Comparison of ENCODE assay signal across 17 cellular contexts in the genomic region with DNA sequence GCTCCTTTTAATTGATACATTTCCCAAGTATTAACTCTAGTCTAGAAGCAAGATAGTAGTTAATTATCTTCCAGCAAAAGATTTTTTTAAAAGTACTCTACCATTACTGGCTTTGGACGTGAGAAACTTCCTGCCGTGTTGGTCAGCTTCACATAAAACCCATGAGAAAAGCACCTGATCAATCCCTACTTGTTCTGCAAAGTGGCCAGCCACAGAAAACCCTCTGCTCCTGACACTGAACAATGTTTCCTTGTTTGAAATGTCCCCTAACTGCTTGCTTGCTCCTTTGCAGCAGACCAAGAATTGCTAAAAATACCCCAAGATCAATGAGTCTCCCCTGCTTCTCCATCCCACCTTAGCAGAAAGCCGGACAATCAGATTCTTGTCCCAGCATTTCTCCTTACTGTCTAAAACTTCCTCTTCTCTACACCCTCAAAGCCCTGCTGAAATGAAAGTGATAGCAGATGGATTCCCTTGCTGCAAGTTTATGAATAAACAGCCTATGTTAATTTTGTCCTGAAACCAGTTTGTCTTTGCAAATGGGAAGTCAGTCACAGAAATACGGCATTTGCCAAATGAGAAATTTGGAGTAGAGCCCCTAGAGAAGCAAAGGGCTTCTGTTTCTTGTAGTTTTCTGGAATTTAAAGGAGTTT.
DNase-seq lines count a peak whose midpoint lies in the region; ATAC-seq and TF ChIP-seq lines count a peak whose summit lies in the region.
"Had no signal": no experiment of that assay in that cellular context is flagged by ENCODE, and none has a peak within 500 bp of the region (broad histone marks: within the 10 kb centered on the region; RNA-seq: fewer than 3 reads in every experiment).

No MANE protein-coding gene starts in this region.

- no peak overlapping the region for H3K27ac ChIP-seq in Karpas-422 (ENCODE audit: low read length)
- H3K27ac ChIP-seq: heart right ventricle, SK-N-MC, vagina had no signal

- TF ChIP-seq CTCF in CD14-positive monocyte (IDR thresholded peaks at IDR 0.05) (no peak), mesothelial cell of epicardium (IDR thresholded peaks at IDR 0.05; ENCODE audit: unreplicated experiment) (no peak)

- H3K9me3 ChIP-seq in Karpas-422 (ENCODE audit: low read length), result no peaks in the 10 kb centered on the region

- no peak overlapping the region for H3K4me2 ChIP-seq in Karpas-422 (ENCODE audit: low read depth, low read length, poor library complexity, severe bottlenecking)

- CTCF ChIA-PET in activated CD8-positive, alpha-beta memory T cell treated with anti-CD3 and anti-CD28 coated beads, Interleukin-2, amount 10 ng/mL, durations not matched to agents 7 days and 5 days (lab: Charles Lee), result no interaction called here

- H3K4me3 Mint-ChIP-seq in CD14-positive monocyte (peak overlapping the region; percentile 1 to 90), mesothelial cell of epicardium (no peak overlapping the region)
- no peak overlapping the region for H3K4me3 Mint-ChIP-seq in dendritic cell treated with granulocyte-macrophage colony-stimulating factor and Interleukin-4, amounts not matched to agents 40 ng/mL and 50 ng/mL, for 4 days
- no peak overlapping the region for H3K4me3 Mint-ChIP-seq in activated CD8-positive, alpha-beta memory T cell treated with anti-CD3 and anti-CD28 coated beads, Interleukin-2, amount 10 ng/mL, durations not matched to agents 7 days and 5 days
- H3K4me3 Mint-ChIP-seq: activated B cell treated with CpG ODN at 0.5 μM for 24 hours; activated T-cell treated with anti-CD3 and anti-CD28 coated beads, Interleukin-2, amount 50 U/mL, for 4 hours; HFFc6 had no signal

- H3K4me3 ChIP-seq in Karpas-422 (ENCODE audit: low read length), result no peak overlapping the region
- H3K4me3 ChIP-seq: heart right ventricle, SK-N-MC, vagina had no signal

- H3K9me3 Mint-ChIP-seq in CD14-positive monocyte, result peaks cover 0 to 6% (median 2%) of the 10 kb centered on the region in 7 donors
- no peaks in the 10 kb centered on the region for H3K9me3 Mint-ChIP-seq in dendritic cell treated with granulocyte-macrophage colony-stimulating factor and Interleukin-4, amounts not matched to agents 40 ng/mL and 50 ng/mL, for 4 days
- no peaks in the 10 kb centered on the region for H3K9me3 Mint-ChIP-seq in activated CD8-positive, alpha-beta memory T cell treated with anti-CD3 and anti-CD28 coated beads, Interleukin-2, amount 10 ng/mL, durations not matched to agents 7 days and 5 days (ENCODE audit: low read depth)
- peaks cover 22% of the 10 kb centered on the region for H3K9me3 Mint-ChIP-seq in mesothelial cell of epicardium

- ATAC-seq in GM19397 (IDR thresholded peaks at IDR 0.05; ENCODE audit: unreplicated experiment) (peak; percentile 64), HG03135 (IDR thresholded peaks at IDR 0.05; ENCODE audit: unreplicated experiment) (peak; percentile 78)
- ATAC-seq in activated CD8-positive, alpha-beta memory T cell treated with anti-CD3 and anti-CD28 coated beads, Interleukin-2, amount 10 ng/mL, durations not matched to agents 7 days and 5 days, result no peak
- ATAC-seq: activated T-cell treated with anti-CD3 and anti-CD28 coated beads, Interleukin-2, amount 50 U/mL, for 4 hours; heart right ventricle had no signal

- no peaks in the 10 kb centered on the region for H3K4me1 ChIP-seq in Karpas-422 (ENCODE audit: low read length)

- no peak for DNase-seq in CD14-positive monocyte (ENCODE audit: low spot score)
- DNase-seq in NK-92 (lab: John Stamatoyannopoulos, UW; ENCODE audit: unreplicated experiment), result no peak
- DNase-seq in activated CD8-positive, alpha-beta memory T cell treated with anti-CD3 and anti-CD28 coated beads, Interleukin-2, amount 10 ng/mL, durations not matched to agents 7 days and 5 days, result no peak
- no peak for DNase-seq in Karpas-422
- DNase-seq in mesothelial cell of epicardium (ENCODE audit: low spot score in 2 of 2, unreplicated experiment in 2 of 2), result no peak
- DNase-seq: activated B cell treated with CpG ODN at 0.5 μM for 24 hours; activated T-cell treated with anti-CD3 and anti-CD28 coated beads, Interleukin-2, amount 50 U/mL, for 4 hours; heart right ventricle; HFFc6; NCI-H1436; NCI-H524; stimulated activated CD8-positive, alpha-beta memory T cell treated with anti-CD3 and anti-CD28 coated beads, Interleukin-4, amount 100 ng/mL, for 48 hours had no signal

- no peak overlapping the region for H2AFZ ChIP-seq in Karpas-422 (ENCODE audit: low read length)

- no peaks in the 10 kb centered on the region for H3K27me3 ChIP-seq in Karpas-422 (ENCODE audit: low read length)
- H3K27me3 ChIP-seq: heart right ventricle, vagina had no signal

- H3K27ac Mint-ChIP-seq in CD14-positive monocyte, result peak overlapping the region in 5 of 7 donors; percentile 0 to 55 (median 4)
- H3K27ac Mint-ChIP-seq in dendritic cell treated with granulocyte-macrophage colony-stimulating factor and Interleukin-4, amounts not matched to agents 40 ng/mL and 50 ng/mL, for 4 days, result peak overlapping the region; percentile 8
- no peak overlapping the region for H3K27ac Mint-ChIP-seq in activated CD8-positive, alpha-beta memory T cell treated with anti-CD3 and anti-CD28 coated beads, Interleukin-2, amount 10 ng/mL, durations not matched to agents 7 days and 5 days
- H3K27ac Mint-ChIP-seq in mesothelial cell of epicardium, result no peak overlapping the region
- H3K27ac Mint-ChIP-seq: activated B cell treated with CpG ODN at 0.5 μM for 24 hours, HFFc6 had no signal

- no peaks in the 10 kb centered on the region for H3K79me2 ChIP-seq in Karpas-422 (ENCODE audit: low read length)

- H3K36me3 ChIP-seq in Karpas-422 (ENCODE audit: insufficient read depth, low read length), result no peaks in the 10 kb centered on the region
- H3K36me3 ChIP-seq: heart right ventricle, vagina had no signal

- no peaks in the 10 kb centered on the region for H3K9me2 ChIP-seq in Karpas-422 (replicated peaks; ENCODE audit: insufficient read depth, low read length)

- no peaks in the 10 kb centered on the region for H4K20me1 ChIP-seq in Karpas-422 (ENCODE audit: insufficient read depth, low read depth, low read length)

- intact Hi-C loops in CD14-positive monocyte (cut with micrococcal nuclease), result no loop called here
- intact Hi-C loops in dendritic cell treated with granulocyte-macrophage colony-stimulating factor and Interleukin-4, amounts not matched to agents 40 ng/mL and 50 ng/mL, for 4 days (cut with micrococcal nuclease), result no loop called here

- H3K27me3 Mint-ChIP-seq in CD14-positive monocyte (ENCODE audit: low read depth in 3 of 3) (peaks cover 0 to 6% (median 6%) of the 10 kb centered on the region in 3 donors), mesothelial cell of epicardium (ENCODE audit: low read depth) (peaks cover 7% of the 10 kb centered on the region)
- H3K27me3 Mint-ChIP-seq in dendritic cell treated with granulocyte-macrophage colony-stimulating factor and Interleukin-4, amounts not matched to agents 40 ng/mL and 50 ng/mL, for 4 days, result peaks cover 3% of the 10 kb centered on the region
- peaks cover 6% of the 10 kb centered on the region for H3K27me3 Mint-ChIP-seq in activated CD8-positive, alpha-beta memory T cell treated with anti-CD3 and anti-CD28 coated beads, Interleukin-2, amount 10 ng/mL, durations not matched to agents 7 days and 5 days
- H3K27me3 Mint-ChIP-seq: activated B cell treated with CpG ODN at 0.5 μM for 24 hours had no signal

- peaks cover 29% of the 10 kb centered on the region for H3K4me1 Mint-ChIP-seq in CD14-positive monocyte
- H3K4me1 Mint-ChIP-seq in dendritic cell treated with granulocyte-macrophage colony-stimulating factor and Interleukin-4, amounts not matched to agents 40 ng/mL and 50 ng/mL, for 4 days (ENCODE audit: low read depth), result peaks cover 25% of the 10 kb centered on the region
- peaks cover 2% of the 10 kb centered on the region for H3K4me1 Mint-ChIP-seq in activated CD8-positive, alpha-beta memory T cell treated with anti-CD3 and anti-CD28 coated beads, Interleukin-2, amount 10 ng/mL, durations not matched to agents 7 days and 5 days
- peaks cover 26% of the 10 kb centered on the region for H3K4me1 Mint-ChIP-seq in mesothelial cell of epicardium

- no peak overlapping the region for H3K9ac ChIP-seq in Karpas-422 (ENCODE audit: low read length)

- H3K36me3 Mint-ChIP-seq in CD14-positive monocyte (no peaks in the 10 kb centered on the region), mesothelial cell of epicardium (no peaks in the 10 kb centered on the region)
- no peaks in the 10 kb centered on the region for H3K36me3 Mint-ChIP-seq in dendritic cell treated with granulocyte-macrophage colony-stimulating factor and Interleukin-4, amounts not matched to agents 40 ng/mL and 50 ng/mL, for 4 days (ENCODE audit: low read depth)
- no peaks in the 10 kb centered on the region for H3K36me3 Mint-ChIP-seq in activated CD8-positive, alpha-beta memory T cell treated with anti-CD3 and anti-CD28 coated beads, Interleukin-2, amount 10 ng/mL, durations not matched to agents 7 days and 5 days

Comparison
In these comparisons a context has a peak if more than half of its experiments do, and no peak if none do; other contexts are left out.
1. H3K27ac Mint-ChIP-seq: peak in CD14-positive monocyte (5 of 7) and dendritic cell treated with granulocyte-macrophage colony-stimulating factor and Interleukin-4, amounts not matched to agents 40 ng/mL and 50 ng/mL, for 4 days (single experiment); none in activated CD8-positive, alpha-beta memory T cell treated with anti-CD3 and anti-CD28 coated beads, Interleukin-2, amount 10 ng/mL, durations not matched to agents 7 days and 5 days (single experiment) and mesothelial cell of epicardium (single experiment).
2. H3K4me3 Mint-ChIP-seq: peak in CD14-positive monocyte (2 of 2); none in dendritic cell treated with granulocyte-macrophage colony-stimulating factor and Interleukin-4, amounts not matched to agents 40 ng/mL and 50 ng/mL, for 4 days (single experiment), activated CD8-positive, alpha-beta memory T cell treated with anti-CD3 and anti-CD28 coated beads, Interleukin-2, amount 10 ng/mL, durations not matched to agents 7 days and 5 days (single experiment) and mesothelial cell of epicardium (single experiment).